In genomic region chr2:217695033-217695520, GRCh38 we compare ENCODE assay signal across 10 cellular contexts.
DNase-seq lines count a peak whose midpoint lies in the region; ATAC-seq and TF ChIP-seq lines count a peak whose summit lies in the region.
"Had no signal": no experiment of that assay in that cellular context is flagged by ENCODE, and none has a peak within 500 bp of the region (broad histone marks: within the 10 kb centered on the region; RNA-seq: fewer than 3 reads in every experiment).

No MANE protein-coding gene starts in this region.

- H3K9me3 Mint-ChIP-seq in CD8-positive, alpha-beta T cell: no peaks in the 10 kb centered on the region

- H3K9me3 ChIP-seq in right cardiac atrium (ENCODE audit: control insufficient read depth, low read length) (no peaks in the 10 kb centered on the region), thoracic aorta (no peaks in the 10 kb centered on the region)
- no peaks in the 10 kb centered on the region for H3K9me3 ChIP-seq in CD8-positive, alpha-beta T cell (ENCODE audit: low read length)
- H3K9me3 ChIP-seq: ovary had no signal

- no peak for TF ChIP-seq CTCF in thoracic aorta (IDR thresholded peaks at IDR 0.05)
- no peak for TF ChIP-seq CTCF in CD8-positive, alpha-beta T cell (IDR thresholded peaks at IDR 0.05)

- intact Hi-C loops in right cardiac atrium (cut with DNase I): no loop called here
- intact Hi-C loops in CD8-positive, alpha-beta T cell (cut with DNase I, micrococcal nuclease): no loop called here

- H3K4me1 Mint-ChIP-seq in CD8-positive, alpha-beta T cell (ENCODE audit: low read depth): peaks cover 2% of the 10 kb centered on the region

- peaks cover 13% of the 10 kb centered on the region for H3K36me3 ChIP-seq in thoracic aorta
- H3K36me3 ChIP-seq in CD8-positive, alpha-beta T cell (ENCODE audit: insufficient read depth, low read length): no peaks in the 10 kb centered on the region
- H3K36me3 ChIP-seq: ovary had no signal

- peak; percentile 54 for DNase-seq in HPDE6-E6E7 (ENCODE audit: extremely low spot score)
- peak; percentile 91 for DNase-seq in amniotic stem cell (lab: John Stamatoyannopoulos, UW)
- DNase-seq in right cardiac atrium: no peak
- DNase-seq in thoracic aorta (ENCODE audit: low spot score): no peak
- DNase-seq in CD8-positive, alpha-beta T cell: no peak
- DNase-seq in activated CD4-positive, alpha-beta T cell treated with anti-CD3 and anti-CD28 coated beads, Interleukin-2, amount 50 U/mL, for 1 hour: no peak
- DNase-seq in NCI-H2196 (lab: John Stamatoyannopoulos, UW; ENCODE audit: unreplicated experiment): no peak
- DNase-seq: activated effector memory CD4-positive, alpha-beta T cell treated with anti-CD3 and anti-CD28 coated beads, Interleukin-2, amount 50 U/mL, for 16 hours; NCI-H1930; ovary had no signal

- H3K4me3 ChIP-seq in right cardiac atrium (ENCODE audit: low read length) (no peak overlapping the region), thoracic aorta (no peak overlapping the region)
- H3K4me3 ChIP-seq in CD8-positive, alpha-beta T cell (ENCODE audit: low read depth, low read length): no peak overlapping the region
- H3K4me3 ChIP-seq: ovary had no signal

- no peaks in the 10 kb centered on the region for H3K27me3 Mint-ChIP-seq in CD8-positive, alpha-beta T cell (ENCODE audit: low read depth)

- peaks cover 2% of the 10 kb centered on the region for H3K36me3 Mint-ChIP-seq in CD8-positive, alpha-beta T cell

- 57% methylated on average over 3 of the region's 3 CpGs for WGBS in right cardiac atrium

- no peak overlapping the region for H3K27ac Mint-ChIP-seq in CD8-positive, alpha-beta T cell

- H3K4me3 Mint-ChIP-seq in CD8-positive, alpha-beta T cell: no peak overlapping the region

- ATAC-seq in right cardiac atrium: peak; percentile 18 to 19
- peak; percentile 52 for ATAC-seq in thoracic aorta (ENCODE audit: insufficient number of reproducible peaks, low FRiP score, low read depth)
- ATAC-seq in CD8-positive, alpha-beta T cell: no peak

- POLR2A ChIA-PET in CD8-positive, alpha-beta T cell (lab: Charles Lee): no interaction called here

- H3K4me1 ChIP-seq in right cardiac atrium (ENCODE audit: control insufficient read depth, insufficient read depth, low read length) (peaks cover 11% of the 10 kb centered on the region), thoracic aorta (ENCODE audit: control insufficient read depth in 1 of 2, low read depth in 2 of 2) (peaks cover 17 to 78% of the 10 kb centered on the region in 2 donors)
- H3K4me1 ChIP-seq in CD8-positive, alpha-beta T cell (ENCODE audit: insufficient read depth, low read length): no peaks in the 10 kb centered on the region

- H3K27me3 ChIP-seq in right cardiac atrium (ENCODE audit: control insufficient read depth, insufficient read depth) (no peaks in the 10 kb centered on the region), thoracic aorta (replicated peaks; ENCODE audit: insufficient read depth) (no peaks in the 10 kb centered on the region)
- no peaks in the 10 kb centered on the region for H3K27me3 ChIP-seq in CD8-positive, alpha-beta T cell (ENCODE audit: insufficient read depth, low read length)
- H3K27me3 ChIP-seq: ovary had no signal

- CTCF ChIA-PET in CD8-positive, alpha-beta T cell (lab: Charles Lee): no interaction called here

- H3K27ac ChIP-seq in right cardiac atrium (ENCODE audit: low read length): peak overlapping the region; percentile 62
- H3K27ac ChIP-seq in thoracic aorta: peak overlapping the region; percentile 57 to 80
- H3K27ac ChIP-seq in CD8-positive, alpha-beta T cell (ENCODE audit: low read depth, low read length): no peak overlapping the region
- H3K27ac ChIP-seq: ovary had no signal

Comparison
In these comparisons a context has a peak if more than half of its experiments do, and no peak if none do; other contexts are left out.
1. DNase-seq: peak in HPDE6-E6E7 (single experiment) and amniotic stem cell (single experiment); none in right cardiac atrium (0 of 3), thoracic aorta (single experiment), CD8-positive, alpha-beta T cell (0 of 7), activated CD4-positive, alpha-beta T cell treated with anti-CD3 and anti-CD28 coated beads, Interleukin-2, amount 50 U/mL, for 1 hour (single experiment) and NCI-H2196 (single experiment).